Comparison of ENCODE assay signal across 8 cellular contexts in the genomic region with DNA sequence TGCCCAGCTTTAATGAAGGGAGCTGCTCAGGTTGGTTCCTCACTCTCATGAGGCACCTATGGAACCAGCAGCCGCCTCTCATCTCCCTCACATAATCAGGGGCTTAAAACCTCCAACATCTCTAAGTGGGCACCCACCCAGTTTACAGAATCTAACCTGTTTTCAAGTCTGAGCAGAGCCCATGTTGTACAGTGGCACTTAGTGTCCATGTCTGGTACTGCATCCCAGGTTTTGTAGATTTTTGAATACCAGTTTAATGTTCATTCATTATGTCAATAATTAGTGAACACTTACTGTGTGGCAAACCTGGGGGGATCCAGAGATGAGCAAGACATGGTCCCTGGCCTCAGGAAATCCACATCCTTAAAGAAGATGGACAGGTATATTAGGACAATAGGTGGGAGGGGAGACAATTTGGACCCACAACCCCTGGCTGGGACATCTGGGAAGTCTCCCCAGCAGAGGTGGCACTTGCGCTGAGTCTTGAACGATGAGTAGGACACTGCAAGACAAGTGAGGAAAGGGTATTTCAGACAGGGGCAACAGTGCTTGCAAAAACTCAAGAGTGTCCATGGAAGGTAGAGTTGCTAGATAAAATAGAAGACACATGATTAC.
DNase-seq lines count a peak whose midpoint lies in the region; ATAC-seq and TF ChIP-seq lines count a peak whose summit lies in the region.

No MANE protein-coding gene starts in this region.

- TF ChIP-seq CTCF in AG09319 (IDR thresholded peaks at IDR 0.05; ENCODE audit: low read depth, low read length): peak; percentile 79
- TF ChIP-seq CTCF in GM13976 (IDR thresholded peaks at IDR 0.05; ENCODE audit: borderline replicate concordance, control extremely low read depth, extremely low read depth, insufficient read depth, missing control alignments): peak; percentile 39
- TF ChIP-seq CTCF in OCI-LY1 (IDR thresholded peaks at IDR 0.05; ENCODE audit: low read length): peak; percentile 73
- TF ChIP-seq CTCF in epithelial cell of proximal tubule (conservative IDR thresholded peaks at IDR 0.05; ENCODE audit: low read depth, low read length): peak; percentile 92
- TF ChIP-seq CTCF in neural progenitor cell (IDR thresholded peaks at IDR 0.05): peak; percentile 75

- no peaks in the 10 kb centered on the region for H3K9me3 ChIP-seq in OCI-LY1 (ENCODE audit: low read length)
- H3K9me3 ChIP-seq in neural progenitor cell (ENCODE audit: low read depth): no peaks in the 10 kb centered on the region

- no peak overlapping the region for H3K4me3 Mint-ChIP-seq in neural progenitor cell

- H3K9me3 Mint-ChIP-seq in neural progenitor cell: no peaks in the 10 kb centered on the region

- H3K4me1 Mint-ChIP-seq in neural progenitor cell: no peaks in the 10 kb centered on the region

- H4K20me1 ChIP-seq in OCI-LY1 (ENCODE audit: insufficient read depth, low read length) (no peaks in the 10 kb centered on the region), neural progenitor cell (ENCODE audit: low read depth) (no peaks in the 10 kb centered on the region)

- no peak overlapping the region for H3K9ac ChIP-seq in OCI-LY1 (ENCODE audit: low read length)
- H3K9ac ChIP-seq in neural progenitor cell: no peak overlapping the region

- no peak overlapping the region for H3K27ac ChIP-seq in OCI-LY1 (ENCODE audit: low read depth, low read length, poor library complexity, severe bottlenecking)
- H3K27ac ChIP-seq in neural progenitor cell: no peak overlapping the region

- no peak overlapping the region for H3K27ac Mint-ChIP-seq in neural progenitor cell

- no peaks in the 10 kb centered on the region for H3K9me2 ChIP-seq in OCI-LY1 (ENCODE audit: low read depth, low read length)

- ATAC-seq in HG03521 (IDR thresholded peaks at IDR 0.05; ENCODE audit: unreplicated experiment) (no peak), GM21737 (IDR thresholded peaks at IDR 0.05; ENCODE audit: unreplicated experiment) (no peak), HG02852 (IDR thresholded peaks at IDR 0.05; ENCODE audit: unreplicated experiment) (no peak)

- no peaks in the 10 kb centered on the region for H3K36me3 ChIP-seq in OCI-LY1 (ENCODE audit: insufficient read depth, low read length)
- no peaks in the 10 kb centered on the region for H3K36me3 ChIP-seq in neural progenitor cell

- peaks cover 30% of the 10 kb centered on the region for H3K36me3 Mint-ChIP-seq in neural progenitor cell

- H3K4me2 ChIP-seq in OCI-LY1 (ENCODE audit: low read length): no peak overlapping the region
- no peak overlapping the region for H3K4me2 ChIP-seq in neural progenitor cell

- no peaks in the 10 kb centered on the region for H3K27me3 Mint-ChIP-seq in neural progenitor cell (ENCODE audit: insufficient read depth, low read depth)

- H3K79me2 ChIP-seq in OCI-LY1 (ENCODE audit: insufficient read depth, low read length): no peaks in the 10 kb centered on the region
- no peaks in the 10 kb centered on the region for H3K79me2 ChIP-seq in neural progenitor cell (ENCODE audit: low read depth)

- H3K4me1 ChIP-seq in OCI-LY1 (ENCODE audit: insufficient read depth, low read length, severe bottlenecking) (no peaks in the 10 kb centered on the region), neural progenitor cell (no peaks in the 10 kb centered on the region)

- H2AFZ ChIP-seq in OCI-LY1 (ENCODE audit: low read length) (no peak overlapping the region), neural progenitor cell (replicated peaks) (no peak overlapping the region)

- no peak overlapping the region for H3K4me3 ChIP-seq in OCI-LY1 (ENCODE audit: low read depth, low read length, poor library complexity, severe bottlenecking)
- no peak overlapping the region for H3K4me3 ChIP-seq in epithelial cell of proximal tubule (ENCODE audit: low read depth, low read length)
- no peak overlapping the region for H3K4me3 ChIP-seq in neural progenitor cell

- in situ Hi-C loops in GM13976 (cut with MboI; ENCODE audit: low sequenced_read_pairs, unreplicated experiment): loop anchor here (10.0 kb wide), 1 partner anchor 185 kb away; no protein-coding TSS in a partner anchor

- DNase-seq in AG09319 (ENCODE audit: extremely low read depth, low read depth) (no peak), GM13976 (ENCODE audit: low spot score) (peak; percentile 67), epithelial cell of proximal tubule (ENCODE audit: low read depth) (no peak), neural progenitor cell (ENCODE audit: low spot score) (peak; percentile 48)

- H3K27me3 ChIP-seq in OCI-LY1 (ENCODE audit: insufficient read depth, low read length) (no peaks in the 10 kb centered on the region), neural progenitor cell (no peaks in the 10 kb centered on the region)

- no peaks in the 10 kb centered on the region for H3F3A ChIP-seq in OCI-LY1 (ENCODE audit: insufficient read depth, low read length)
- no peaks in the 10 kb centered on the region for H3F3A ChIP-seq in neural progenitor cell (ENCODE audit: low read depth)

Comparison
In these comparisons a context has a peak if more than half of its experiments do, and no peak if none do; other contexts are left out.
1. DNase-seq: peak in GM13976 (single experiment) and neural progenitor cell (single experiment); none in AG09319 (single experiment) and epithelial cell of proximal tubule (single experiment).
2. CTCF ChIP-seq: peak in every context shown above with its lines; median percentile 92 in epithelial cell of proximal tubule; 79 in AG09319; 75 in neural progenitor cell; 73 in OCI-LY1; 39 in GM13976.